8 cellular contexts compared by ENCODE assay signal in the genomic region with DNA sequence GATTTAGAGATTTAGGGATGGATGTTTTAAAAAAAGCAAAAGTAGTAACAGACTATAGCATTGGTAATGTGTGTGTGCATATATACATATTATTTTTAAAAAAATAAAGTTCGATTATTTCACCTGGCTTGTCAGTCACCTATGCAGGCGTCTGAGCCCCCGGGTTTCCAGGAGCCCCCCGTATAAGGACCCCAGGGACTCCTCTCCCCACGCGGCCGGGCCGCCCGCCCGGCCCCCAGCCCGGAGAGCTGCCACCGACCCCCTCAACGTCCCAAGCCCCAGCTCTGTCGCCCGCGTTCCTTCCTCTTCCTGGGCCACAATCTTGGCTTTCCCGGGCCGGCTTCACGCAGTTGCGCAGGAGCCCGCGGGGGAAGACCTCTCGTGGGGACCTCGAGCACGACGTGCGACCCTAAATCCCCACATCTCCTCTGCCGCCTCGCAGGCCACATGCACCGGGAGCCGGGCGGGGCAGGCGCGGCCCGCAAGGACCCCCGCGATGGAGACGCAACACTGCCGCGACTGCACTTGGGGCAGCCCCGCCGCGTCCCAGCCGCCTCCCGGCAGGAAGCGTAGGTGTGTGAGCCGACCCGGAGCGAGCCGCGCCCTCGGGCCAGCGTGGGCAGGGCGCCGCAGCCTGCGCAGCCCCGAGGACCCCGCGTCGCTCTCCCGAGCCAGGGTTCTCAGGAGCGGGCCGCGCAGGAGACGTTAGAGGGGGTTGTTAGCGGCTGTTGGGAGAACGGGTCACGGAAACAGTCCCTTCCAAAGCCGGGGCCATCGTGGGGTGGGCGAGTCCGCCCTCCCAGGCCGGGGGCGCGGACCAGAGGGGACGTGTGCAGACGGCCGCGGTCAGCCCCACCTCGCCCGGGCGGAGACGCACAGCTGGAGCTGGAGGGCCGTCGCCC. TPM values are rescaled to one million over a fixed set of nuclear protein-coding genes. Genes with fewer than 3 reads are reported as not detected.
A peak's percentile ranks its signal among the peaks of the same experiment; 100 is the strongest.
DNase-seq lines count a peak whose midpoint lies in the region; ATAC-seq, FAIRE-seq and TF ChIP-seq lines count a peak whose summit lies in the region.

No MANE protein-coding gene starts in this region.

- TF ChIP-seq POLR2A in esophagus squamous epithelium (IDR thresholded peaks at IDR 0.05) (no peak), ovary (IDR thresholded peaks at IDR 0.05) (no peak)

- H3K27ac ChIP-seq in SJSA1 (no peak overlapping the region), esophagus squamous epithelium (no peak overlapping the region), ovary (no peak overlapping the region)

- TF ChIP-seq EP300 in ovary (IDR thresholded peaks at IDR 0.05), result no peak

- no peaks in the 10 kb centered on the region for H3K36me3 Mint-ChIP-seq in activated T-cell treated with anti-CD3 and anti-CD28 coated beads, Interleukin-2, amount 50 U/mL, for 4 hours (ENCODE audit: insufficient read depth)

- peaks cover 9% of the 10 kb centered on the region for H3K4me1 Mint-ChIP-seq in activated T-cell treated with anti-CD3 and anti-CD28 coated beads, Interleukin-2, amount 50 U/mL, for 4 hours (ENCODE audit: low read depth)

- H3K36me3 ChIP-seq in SJSA1 (peaks cover 3% of the 10 kb centered on the region; the same call in 1 of the 2 replicates), esophagus squamous epithelium (no peaks in the 10 kb centered on the region), ovary (no peaks in the 10 kb centered on the region)

- peak; percentile 41 to 54 for ATAC-seq in activated T-cell treated with anti-CD3 and anti-CD28 coated beads, Interleukin-2, amount 50 U/mL, for 4 hours

- FAIRE-seq in urothelium cell line (lab: Jason Lieb, UNC), result no peak

- no peaks in the 10 kb centered on the region for H3K9me3 ChIP-seq in SJSA1 (replicated peaks)
- H3K9me3 ChIP-seq in esophagus squamous epithelium, result peaks cover 0 to 7% (median 0%) of the 10 kb centered on the region in 3 donors
- no peaks in the 10 kb centered on the region for H3K9me3 ChIP-seq in ovary

- 4% methylated on average over 11 to 23 of the region's 85 CpGs for WGBS in esophagus squamous epithelium, 2 donors
- WGBS in ovary, 3 donors, result 1 to 3% (median 2%) methylated on average over 50 to 85 of the region's 85 CpGs

- H3K4me1 ChIP-seq in SJSA1 (replicated peaks), result peaks cover 9% of the 10 kb centered on the region
- peaks cover 14 to 36% (median 25%) of the 10 kb centered on the region in 3 donors for H3K4me1 ChIP-seq in esophagus squamous epithelium
- peaks cover 12% of the 10 kb centered on the region for H3K4me1 ChIP-seq in ovary (ENCODE audit: insufficient read depth)

- peak overlapping the region; percentile 44 for H3K4me3 ChIP-seq in SJSA1
- peak overlapping the region; percentile 23 to 69 (median 37) for H3K4me3 ChIP-seq in esophagus squamous epithelium
- peak overlapping the region; percentile 44 for H3K4me3 ChIP-seq in ovary

- intact Hi-C loops in esophagus squamous epithelium (cut with DNase I), result no loop called here
- intact Hi-C loops in ovary (cut with DNase I), result loop anchor here in 2 of 4 donors (10.0 kb wide), 2 partner anchors 303 to 1053 kb away; no protein-coding TSS in a partner anchor

- DNase-seq in activated T-cell treated with anti-CD3 and anti-CD28 coated beads, Interleukin-2, amount 50 U/mL, for 4 hours, result no peak
- no peak for DNase-seq in activated T-cell treated with anti-CD3 and anti-CD28 coated beads, Interleukin-2, amount 50 U/mL, for 1 hour
- peak in 1 of 2 experiments; percentile 18 for DNase-seq in SJSA1 (ENCODE audit: low read depth in 1 of 2, low spot score in 2 of 2)
- DNase-seq in esophagus squamous epithelium (lab: John Stamatoyannopoulos, UW), result no peak
- peak in 2 of 5 donors; percentile 30 to 34 for DNase-seq in ovary
- no peak for DNase-seq in RKO (ENCODE audit: low spot score)
- DNase-seq in urothelium cell line (ENCODE audit: low spot score), result no peak
- no peak for DNase-seq in DMS79 (lab: John Stamatoyannopoulos, UW)

- TF ChIP-seq CTCF in esophagus squamous epithelium (IDR thresholded peaks at IDR 0.05) (no peak), ovary (IDR thresholded peaks at IDR 0.05) (no peak)

- peaks cover 3% of the 10 kb centered on the region for H3K9me3 Mint-ChIP-seq in activated T-cell treated with anti-CD3 and anti-CD28 coated beads, Interleukin-2, amount 50 U/mL, for 4 hours

- no peak overlapping the region for H3K4me3 Mint-ChIP-seq in activated T-cell treated with anti-CD3 and anti-CD28 coated beads, Interleukin-2, amount 50 U/mL, for 4 hours

- H3K27me3 Mint-ChIP-seq in activated T-cell treated with anti-CD3 and anti-CD28 coated beads, Interleukin-2, amount 50 U/mL, for 4 hours (ENCODE audit: low read depth), result peaks cover 67% of the 10 kb centered on the region

- H3K27me3 ChIP-seq in SJSA1 (replicated peaks), result peaks cover 22% of the 10 kb centered on the region
- H3K27me3 ChIP-seq in esophagus squamous epithelium, result peaks cover 14 to 63% (median 21%) of the 10 kb centered on the region in 4 donors
- H3K27me3 ChIP-seq in ovary, result no peaks in the 10 kb centered on the region

RNA-seq across cellular contexts. Expression of a gene that starts 0.8 kb away (rescaled TPM):
- total RNA-seq in activated T-cell treated with anti-CD3 and anti-CD28 coated beads, Interleukin-2, amount 50 U/mL, for 4 hours, result not detected
- total RNA-seq in SJSA1 (2014; rRNA removed; shearing (Covaris generic)), result 0.39 and 0.75 TPM in 2 replicates
- total RNA-seq in esophagus squamous epithelium (1 to 10 TPM in 2 of 4 donors, under 1 TPM in 1, not detected in 1; 0.38 to 5.4 (median 1.3) TPM), ovary (10 to 100 TPM in 1 of 7 donors, 1 to 10 TPM in 2, under 1 TPM in 2, not detected in 2; 0.24 to 12.5 (median 1.6) TPM)
- polyA plus RNA-seq in ovary, result 1 to 10 TPM in 1 of 2 donors, under 1 TPM in 1; 0.13 to 1.1 TPM
